ENCODE assay signal across 8 cellular contexts in the genomic region with DNA sequence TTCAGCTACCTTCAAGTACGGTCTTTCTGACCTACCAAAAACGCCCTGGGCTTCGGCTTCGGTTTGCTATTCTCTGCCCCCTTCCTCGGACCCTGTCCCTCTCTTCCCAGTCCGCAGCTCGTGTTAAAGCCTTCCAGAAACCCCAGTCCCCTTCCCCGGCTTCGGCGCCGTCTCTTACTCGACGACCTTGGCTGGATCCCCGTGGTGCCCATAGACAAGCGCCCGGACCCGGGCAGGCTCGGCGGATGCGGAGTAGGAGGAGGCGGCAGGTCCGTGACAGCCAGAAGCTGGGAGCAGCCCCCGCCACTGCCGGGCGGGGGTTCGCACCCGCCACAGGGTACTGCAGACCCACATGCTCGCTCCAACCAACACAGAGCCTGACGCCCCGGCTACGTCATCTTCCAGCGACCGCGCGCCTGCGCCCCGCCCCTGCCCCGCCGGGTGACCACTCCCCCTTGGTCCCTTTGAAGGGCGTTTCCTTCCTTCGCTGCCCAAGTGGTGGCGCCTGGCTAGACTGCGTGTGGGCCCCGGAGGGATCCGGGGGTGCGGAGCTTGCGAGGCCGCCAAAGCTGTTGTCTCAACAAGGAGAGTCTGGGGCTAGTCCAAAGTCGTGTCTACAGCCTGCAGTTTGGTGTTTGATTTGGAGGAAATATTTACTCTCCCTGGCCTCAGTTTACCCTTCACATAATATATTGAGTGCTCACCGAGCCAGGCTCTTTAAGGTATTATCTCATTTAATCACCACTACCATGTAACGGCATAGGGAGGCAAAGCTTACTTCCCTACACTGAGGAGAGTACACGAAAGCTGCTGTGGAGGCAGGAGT. TPM values are rescaled to one million over a fixed set of nuclear protein-coding genes. Genes with fewer than 3 reads are reported as not detected.
DNase-seq lines count a peak whose midpoint lies in the region; ATAC-seq, FAIRE-seq and TF ChIP-seq lines count a peak whose summit lies in the region.

A gene with protein sequence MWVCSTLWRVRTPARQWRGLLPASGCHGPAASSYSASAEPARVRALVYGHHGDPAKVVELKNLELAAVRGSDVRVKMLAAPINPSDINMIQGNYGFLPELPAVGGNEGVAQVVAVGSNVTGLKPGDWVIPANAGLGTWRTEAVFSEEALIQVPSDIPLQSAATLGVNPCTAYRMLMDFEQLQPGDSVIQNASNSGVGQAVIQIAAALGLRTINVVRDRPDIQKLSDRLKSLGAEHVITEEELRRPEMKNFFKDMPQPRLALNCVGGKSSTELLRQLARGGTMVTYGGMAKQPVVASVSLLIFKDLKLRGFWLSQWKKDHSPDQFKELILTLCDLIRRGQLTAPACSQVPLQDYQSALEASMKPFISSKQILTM (minus strand): TSS at position 382 of the 826 bp plus-strand sequence. CDS start 28 bp downstream, at position 354.

- H3K4me3 ChIP-seq in HUES6 (ENCODE audit: low read depth, low read length) (peak within 1 kb of the TSS; percentile 86), OCI-LY3 (ENCODE audit: low read length) (peak within 1 kb of the TSS; percentile 96), epithelial cell of esophagus (ENCODE audit: low read length) (peak within 1 kb of the TSS; percentile 99), mucosa of descending colon (peak within 1 kb of the TSS; percentile 45)

- no peaks in the 10 kb centered on the region for H3K9me3 ChIP-seq in HUES6 (ENCODE audit: control insufficient read depth, insufficient read depth, low read depth, low read length)
- H3K9me3 ChIP-seq in OCI-LY3 (ENCODE audit: insufficient read depth, low read length): no peaks in the 10 kb centered on the region
- no peaks in the 10 kb centered on the region for H3K9me3 ChIP-seq in mucosa of descending colon

- no peaks in the 10 kb centered on the region for H4K20me1 ChIP-seq in OCI-LY3 (ENCODE audit: insufficient read depth, low read length)

- H3K9ac ChIP-seq in HUES6 (ENCODE audit: low read length): peak within 1 kb of the TSS; percentile 77
- H3K9ac ChIP-seq in OCI-LY3 (ENCODE audit: low read length): peak within 1 kb of the TSS; percentile 82

- H3K27ac ChIP-seq in HUES6 (ENCODE audit: low read depth, low read length): peak within 1 kb of the TSS; percentile 79
- H3K27ac ChIP-seq in OCI-LY3 (ENCODE audit: low read length): no peak within 1 kb of the TSS

- H3K4me1 ChIP-seq in HUES6 (ENCODE audit: control insufficient read depth, insufficient read depth, low read length) (peaks cover 15% of the 10 kb centered on the region), OCI-LY3 (ENCODE audit: low read length) (peaks cover 11% of the 10 kb centered on the region), mucosa of descending colon (ENCODE audit: low read depth) (peaks cover 8% of the 10 kb centered on the region)

- TF ChIP-seq CTCF in D721Med (IDR thresholded peaks at IDR 0.05; ENCODE audit: insufficient read depth, missing control alignments) (peak; percentile 23), OCI-LY3 (IDR thresholded peaks at IDR 0.05; ENCODE audit: low read depth, low read length) (peak; percentile 28), epithelial cell of esophagus (IDR thresholded peaks at IDR 0.05; ENCODE audit: insufficient read depth, low read depth, low read length, missing control alignments) (peak; percentile 24), mucosa of descending colon (IDR thresholded peaks at IDR 0.05) (no peak)

- ATAC-seq in GM21381 (IDR thresholded peaks at IDR 0.05; ENCODE audit: unreplicated experiment) (peak; percentile 90), mucosa of descending colon (peak; percentile 100)

- peaks cover 21% of the 10 kb centered on the region for H3K79me2 ChIP-seq in OCI-LY3 (ENCODE audit: low read length)

- DNase-seq in D721Med (ENCODE audit: insufficient read length, low spot score): peak; percentile 96
- peak; percentile 95 for DNase-seq in activated T-cell treated with anti-CD3 and anti-CD28 coated beads for 24 hours (ENCODE audit: low read depth)
- peak; percentile 94 for DNase-seq in epithelial cell of esophagus (ENCODE audit: low read depth)
- DNase-seq in mucosa of descending colon: peak; percentile 94 to 97 (median 96)
- peak; percentile 93 for DNase-seq in stimulated activated CD8-positive, alpha-beta memory T cell treated with anti-CD3 and anti-CD28 coated beads, Interleukin-4, amount 100 ng/mL, for 24 hours (ENCODE audit: low read depth)

- intact Hi-C loops in mucosa of descending colon (cut with DNase I, micrococcal nuclease): loop anchor here (10.0 kb wide), 2 partner anchors 614 to 1484 kb away; no protein-coding TSS in a partner anchor

- peak within 1 kb of the TSS; percentile 92; the same call in 1 of the 2 replicates for H2AFZ ChIP-seq in OCI-LY3 (ENCODE audit: low read depth, low read length)

- peak within 1 kb of the TSS; percentile 89 for H3K4me2 ChIP-seq in OCI-LY3 (ENCODE audit: low read length)

- no peak for FAIRE-seq in D721Med (lab: Jason Lieb, UNC)

- H3K27me3 ChIP-seq in HUES6 (ENCODE audit: control insufficient read depth, insufficient read depth, low read length) (peaks cover 16% of the 10 kb centered on the region), OCI-LY3 (ENCODE audit: low read depth, low read length) (no peaks in the 10 kb centered on the region)

- H3K36me3 ChIP-seq in HUES6 (ENCODE audit: control insufficient read depth, insufficient read depth, low read length) (no peaks in the 10 kb centered on the region), OCI-LY3 (replicated peaks; ENCODE audit: low read depth, low read length) (no peaks in the 10 kb centered on the region), mucosa of descending colon (ENCODE audit: low read depth) (no peaks in the 10 kb centered on the region)

RNA-seq across cellular contexts. Expression of the gene that starts here (rescaled TPM):
- 10 to 100 TPM; 18.3 to 20.8 (median 19.5) TPM for total RNA-seq in mucosa of descending colon

Comparison
In these comparisons a context has a peak if more than half of its experiments do, and no peak if none do; other contexts are left out.
1. H3K4me3 ChIP-seq: peak in every context shown above with its lines; median percentile 99 in epithelial cell of esophagus; 96 in OCI-LY3; 86 in HUES6; 45 in mucosa of descending colon.